15 cellular contexts compared by ENCODE assay signal in genomic region chr15:101254157-101255065, GRCh38. TPM values are rescaled to one million over a fixed set of nuclear protein-coding genes. Genes with fewer than 3 reads are reported as not detected.
DNase-seq lines count a peak whose midpoint lies in the region; ATAC-seq and TF ChIP-seq lines count a peak whose summit lies in the region.
"Had no signal": no experiment of that assay in that cellular context is flagged by ENCODE, and none has a peak within 500 bp of the region (broad histone marks: within the 10 kb centered on the region; RNA-seq: fewer than 3 reads in every experiment).

No MANE protein-coding gene starts in this region.

- WGBS in mammary epithelial cell (ENCODE audit: low coverage, missing lambda C conversion rate) = 96% methylated on average over 10 of the region's 11 CpGs

- H3K9me3 ChIP-seq in AG04450 (ENCODE audit: control insufficient read depth, insufficient read depth, low read length) (no peaks in the 10 kb centered on the region; the same call in 1 of the 2 replicates), mammary epithelial cell (replicated peaks; ENCODE audit: insufficient read depth, low read length) (no peaks in the 10 kb centered on the region), Karpas-422 (ENCODE audit: low read length) (no peaks in the 10 kb centered on the region)
- H3K9me3 ChIP-seq: SK-N-SH had no signal

- H3K27me3 Mint-ChIP-seq in GM23338 (ENCODE audit: insufficient read depth, low read depth, poor library complexity) = peaks cover 16% of the 10 kb centered on the region
- H3K27me3 Mint-ChIP-seq in nephron (ENCODE audit: low read depth) = peaks cover 3% of the 10 kb centered on the region

- peaks cover 4% of the 10 kb centered on the region; the same call in 1 of the 2 replicates for H3F3A ChIP-seq in GM23338 (replicated peaks; ENCODE audit: low read depth)

- ATAC-seq in GM23338 = no peak

- H3K9me3 Mint-ChIP-seq in GM23338 = no peaks in the 10 kb centered on the region
- no peaks in the 10 kb centered on the region for H3K9me3 Mint-ChIP-seq in nephron
- H3K9me3 Mint-ChIP-seq: HFFc6 had no signal

- in situ Hi-C loops in mammary epithelial cell (cut with MboI; ENCODE audit: low sequenced_read_pairs in 2 of 2) = loop anchor here (5.0 to 25.0 kb wide), 5 partner anchors 162 to 642 kb away; partner anchors contain the start of genes ASB7 (in 2 of the 2), LINS1 (in 2 of the 2) and LRRK1 (in 1 of the 2)

- H3K4me1 ChIP-seq in GM23338 (ENCODE audit: insufficient read depth) (peaks cover 18% of the 10 kb centered on the region), mammary epithelial cell (ENCODE audit: insufficient read depth, low read length) (peaks cover 12% of the 10 kb centered on the region), Karpas-422 (ENCODE audit: low read length) (peaks cover 19% of the 10 kb centered on the region)

- CTCF ChIA-PET in AG04450 (lab: Charles Lee) (interaction anchor here (1.6 to 4.5 kb wide), 6 partner anchors 165 to 246 kb away, joined by 4 to 39 read pairs (median 8); no protein-coding TSS in a partner anchor), RWPE1 (lab: Yijun Ruan, JAX) (interaction anchor here (0.6 to 1.5 kb wide), 3 partner anchors 166 to 246 kb away, joined by 3 to 6 read pairs (median 5); no protein-coding TSS in a partner anchor), mammary epithelial cell (lab: Charles Lee; ENCODE audit: low non-redundant PET) (interaction anchor here (0.6 kb wide), 1 partner anchor 381 kb away, joined by 4 read pairs; no protein-coding TSS in a partner anchor)

- H3K9ac ChIP-seq in mammary epithelial cell (ENCODE audit: insufficient read depth, low read length) (no peak overlapping the region), Karpas-422 (ENCODE audit: low read length) (no peak overlapping the region)
- H3K9ac ChIP-seq: GM23248, SK-N-SH had no signal

- H3K4me3 Mint-ChIP-seq in GM23338 (no peak overlapping the region), nephron (peak overlapping the region; percentile 15 to 82 (median 19))
- H3K4me3 Mint-ChIP-seq: HFFc6 had no signal

- H3K4me1 Mint-ChIP-seq in GM23338 = peaks cover 50% of the 10 kb centered on the region
- peaks cover 62% of the 10 kb centered on the region for H3K4me1 Mint-ChIP-seq in nephron

- H3K4me2 ChIP-seq in GM23338 (no peak overlapping the region), mammary epithelial cell (ENCODE audit: insufficient read depth, low read depth, low read length) (no peak overlapping the region), Karpas-422 (ENCODE audit: low read depth, low read length, poor library complexity, severe bottlenecking) (no peak overlapping the region)
- H3K4me2 ChIP-seq: SK-N-SH had no signal

- dilution Hi-C loops in mammary epithelial cell (cut with HindIII; ENCODE audit: low sequenced_read_pairs) = loop anchor here (5.0 to 10.0 kb wide), 2 partner anchors 160 to 227 kb away; no protein-coding TSS in a partner anchor

- H4K20me1 ChIP-seq in GM23338 (replicated peaks; ENCODE audit: insufficient read depth) (peaks cover 11% of the 10 kb centered on the region), mammary epithelial cell (ENCODE audit: insufficient read depth, low read length) (no peaks in the 10 kb centered on the region), Karpas-422 (ENCODE audit: insufficient read depth, low read depth, low read length) (peaks cover 14% of the 10 kb centered on the region)

- DNase-seq in AG04450 (ENCODE audit: low read depth, low spot score) = no peak
- peak; percentile 28 for DNase-seq in GM23338 (ENCODE audit: low spot score)
- no peak for DNase-seq in RWPE1 (ENCODE audit: low spot score)
- DNase-seq in mammary epithelial cell = no peak
- DNase-seq in Karpas-422 = no peak
- DNase-seq in globus pallidus (ENCODE audit: low spot score) = no peak
- DNase-seq: DMS79, HFFc6, NCI-H1694 treated with DMSO at 0.1 percent for 48 hours, SHP77 treated with DMSO at 0.1 percent for 48 hours, SK-N-SH had no signal

- no TSS peak for BruUV-seq in mammary epithelial cell (replicated peaks; lab: Mats Ljungman, UMichigan)

- H3K79me2 ChIP-seq in GM23338 (replicated peaks; ENCODE audit: insufficient read depth) (peaks cover 15% of the 10 kb centered on the region), mammary epithelial cell (ENCODE audit: insufficient read depth, low read length) (peaks cover 28% of the 10 kb centered on the region), Karpas-422 (ENCODE audit: low read length) (peaks cover 8% of the 10 kb centered on the region; the same call in 1 of the 2 replicates)

- POLR2A ChIA-PET in AG04450 (lab: Yijun Ruan, JAX) (no interaction called here), RWPE1 (lab: Yijun Ruan, JAX; ENCODE audit: low non-redundant PET) (no interaction called here)

- H3K9me2 ChIP-seq in GM23338 (ENCODE audit: insufficient read depth) = no peaks in the 10 kb centered on the region
- no peaks in the 10 kb centered on the region for H3K9me2 ChIP-seq in Karpas-422 (replicated peaks; ENCODE audit: insufficient read depth, low read length)
- H3K9me2 ChIP-seq: SK-N-SH had no signal

- TF ChIP-seq CTCF in AG04450 (IDR thresholded peaks at IDR 0.05; ENCODE audit: low read depth, low read length) (no peak), GM23338 (conservative IDR thresholded peaks at IDR 0.05; ENCODE audit: low read depth in 2 of 2) (peak; percentile 28; a peak in 3 of 4 replicates), RWPE1 (conservative IDR thresholded peaks at IDR 0.05; ENCODE audit: low read depth) (no peak), nephron (IDR thresholded peaks at IDR 0.05; ENCODE audit: unreplicated experiment in 3 of 3) (no peak), mammary epithelial cell (conservative IDR thresholded peaks at IDR 0.05 in 1 of 2, IDR thresholded peaks at IDR 0.05 in 1 of 2; ENCODE audit: extremely low read depth in 1 of 2, insufficient read depth in 1 of 2, low read depth in 1 of 2, low read length in 2 of 2) (no peak)

- no peaks in the 10 kb centered on the region for H3K27me3 ChIP-seq in AG04450 (ENCODE audit: control insufficient read depth, insufficient read depth, low read length)
- H3K27me3 ChIP-seq in GM23338 (ENCODE audit: insufficient read depth) = peaks cover 17% of the 10 kb centered on the region
- no peaks in the 10 kb centered on the region for H3K27me3 ChIP-seq in mammary epithelial cell (ENCODE audit: insufficient read depth, low read length)
- no peaks in the 10 kb centered on the region; the same call in 1 of the 2 replicates for H3K27me3 ChIP-seq in Karpas-422 (ENCODE audit: low read length)

- H3K36me3 Mint-ChIP-seq in GM23338 (ENCODE audit: low read depth) (peaks cover 3% of the 10 kb centered on the region; the same call in 1 of the 3 replicates), nephron (ENCODE audit: low read depth) (peaks cover 3% of the 10 kb centered on the region)

- intact Hi-C loops in mammary epithelial cell (cut with micrococcal nuclease) = loop anchor here (5.0 to 10.0 kb wide), 4 partner anchors 37 to 910 kb away; partner anchors contain the start of genes ADAMTS17 and LRRK1

- H3K27ac Mint-ChIP-seq in GM23338 = no peak overlapping the region
- peak overlapping the region in 2 of 3 experiments; percentile 93 to 95 for H3K27ac Mint-ChIP-seq in nephron
- H3K27ac Mint-ChIP-seq: HFFc6 had no signal

- H3K36me3 ChIP-seq in GM23338 (ENCODE audit: insufficient read depth) = no peaks in the 10 kb centered on the region
- H3K36me3 ChIP-seq in mammary epithelial cell (ENCODE audit: insufficient read depth, low read length) = no peaks in the 10 kb centered on the region
- no peaks in the 10 kb centered on the region for H3K36me3 ChIP-seq in Karpas-422 (ENCODE audit: insufficient read depth, low read length)

- H3K4me3 ChIP-seq in AG04450 (ENCODE audit: low read depth, low read length) = no peak overlapping the region
- H3K4me3 ChIP-seq in GM23338 = no peak overlapping the region
- H3K4me3 ChIP-seq in mammary epithelial cell (replicated peaks in 1 of 3; ENCODE audit: insufficient read depth in 1 of 3, low read depth in 2 of 3, low read length in 3 of 3) = no peak overlapping the region
- no peak overlapping the region for H3K4me3 ChIP-seq in Karpas-422 (ENCODE audit: low read length)
- H3K4me3 ChIP-seq: GM23248 had no signal

- H2AFZ ChIP-seq in GM23338 (no peak overlapping the region), mammary epithelial cell (ENCODE audit: low read depth, low read length) (no peak overlapping the region), Karpas-422 (ENCODE audit: low read length) (no peak overlapping the region)
- H2AFZ ChIP-seq: GM23248 had no signal

- H3K27ac ChIP-seq in AG04450 (ENCODE audit: low read depth, low read length) (peak overlapping the region; percentile 11), GM23338 (ENCODE audit: low read depth) (no peak overlapping the region), RWPE1 (peak overlapping the region; percentile 7; the same call in 1 of the 2 replicates), mammary epithelial cell (ENCODE audit: insufficient read depth, low read depth, low read length) (no peak overlapping the region), Karpas-422 (ENCODE audit: low read length) (no peak overlapping the region)
- H3K27ac ChIP-seq: C4-2B, GM23248, HL-60 had no signal

TF ChIP-seq in GM23338, 12 proteins besides CTCF, POLR2A, EP300 and RAD21 (continues in another document):
- no peak for TF ChIP-seq EZH2phosphoT487 (IDR thresholded peaks at IDR 0.05; ENCODE audit: unreplicated experiment)

RNA-seq across cellular contexts. Expression of gene CHSY1, which starts 2.6 kb away (rescaled TPM):
- polyA plus RNA-seq in AG04450 (2011; rRNA removed) (44.6 and 49.2 TPM in 2 replicates), GM23338 (2016; fragmentation: Nextera tagmentation; extraction: Ambion mirVana) (9.8 and 11.6 TPM in 2 replicates), mammary epithelial cell (30.2 TPM)
- polyA minus RNA-seq in AG04450 (2011; rRNA and poly(A)+ RNA removed) = 40.1 and 49.5 TPM in 2 replicates
- total RNA-seq in GM23338 (2014; rRNA removed; shearing (Covaris generic)) = 45.4 and 47.7 TPM in 2 replicates
- total RNA-seq in mammary epithelial cell = 10 to 100 TPM; 37.9 to 40.2 TPM
- 83.7 TPM for polyA minus RNA-seq in mammary epithelial cell
- 10.5 and 11.4 TPM in 2 replicates for total RNA-seq in Karpas-422 (2014; rRNA removed; shearing (Covaris generic); ENCODE audit: low replicate concordance)

RNA-seq across cellular contexts. Expression of gene SELENOS, which starts 22.9 kb away (rescaled TPM):
- polyA plus RNA-seq in AG04450 (2011; rRNA removed) (79.9 and 100 TPM in 2 replicates), GM23338 (2016; fragmentation: Nextera tagmentation; extraction: Ambion mirVana) (106 and 108 TPM in 2 replicates), mammary epithelial cell (68.4 TPM)
- polyA minus RNA-seq in AG04450 (2011; rRNA and poly(A)+ RNA removed) = 28.4 and 33.7 TPM in 2 replicates
- 37.0 and 77.2 TPM in 2 replicates for total RNA-seq in GM23338 (2014; rRNA removed; shearing (Covaris generic))
- total RNA-seq in mammary epithelial cell = 10 to 100 TPM; 51.7 to 81.2 TPM
- polyA minus RNA-seq in mammary epithelial cell = 23.9 TPM
- total RNA-seq in Karpas-422 (2014; rRNA removed; shearing (Covaris generic); ENCODE audit: low replicate concordance) = 14.9 and 27.2 TPM in 2 replicates

RNA-seq across cellular contexts. Expression of gene SNRPA1, which starts 40.6 kb away (rescaled TPM):
- 46.4 and 57.0 TPM in 2 replicates for polyA plus RNA-seq in AG04450 (2011; rRNA removed)
- 11.8 and 20.5 TPM in 2 replicates for polyA minus RNA-seq in AG04450 (2011; rRNA and poly(A)+ RNA removed)
- total RNA-seq in GM23338 (2014; rRNA removed; shearing (Covaris generic)) = 128 and 170 TPM in 2 replicates
- 313 and 361 TPM in 2 replicates for polyA plus RNA-seq in GM23338 (2016; fragmentation: Nextera tagmentation; extraction: Ambion mirVana)
- total RNA-seq in mammary epithelial cell = 10 to 100 TPM; 17.2 to 85.7 TPM
- 75.0 TPM for polyA plus RNA-seq in mammary epithelial cell
- 32.0 TPM for polyA minus RNA-seq in mammary epithelial cell
- total RNA-seq in Karpas-422 (2014; rRNA removed; shearing (Covaris generic); ENCODE audit: low replicate concordance) = 52.3 and 53.4 TPM in 2 replicates

Comparison
In these comparisons a context has a peak if more than half of its experiments do, and no peak if none do; other contexts are left out.
1. H3K27ac ChIP-seq: peak in AG04450 (single experiment) and RWPE1 (single experiment); none in GM23338 (single experiment), mammary epithelial cell (single experiment) and Karpas-422 (single experiment).
2. CTCF ChIP-seq: peak in GM23338 (2 of 2); none in AG04450 (single experiment), RWPE1 (single experiment), nephron (0 of 3) and mammary epithelial cell (0 of 2).